Comparison of ENCODE assay signal across 1 cellular context in the genomic region with DNA sequence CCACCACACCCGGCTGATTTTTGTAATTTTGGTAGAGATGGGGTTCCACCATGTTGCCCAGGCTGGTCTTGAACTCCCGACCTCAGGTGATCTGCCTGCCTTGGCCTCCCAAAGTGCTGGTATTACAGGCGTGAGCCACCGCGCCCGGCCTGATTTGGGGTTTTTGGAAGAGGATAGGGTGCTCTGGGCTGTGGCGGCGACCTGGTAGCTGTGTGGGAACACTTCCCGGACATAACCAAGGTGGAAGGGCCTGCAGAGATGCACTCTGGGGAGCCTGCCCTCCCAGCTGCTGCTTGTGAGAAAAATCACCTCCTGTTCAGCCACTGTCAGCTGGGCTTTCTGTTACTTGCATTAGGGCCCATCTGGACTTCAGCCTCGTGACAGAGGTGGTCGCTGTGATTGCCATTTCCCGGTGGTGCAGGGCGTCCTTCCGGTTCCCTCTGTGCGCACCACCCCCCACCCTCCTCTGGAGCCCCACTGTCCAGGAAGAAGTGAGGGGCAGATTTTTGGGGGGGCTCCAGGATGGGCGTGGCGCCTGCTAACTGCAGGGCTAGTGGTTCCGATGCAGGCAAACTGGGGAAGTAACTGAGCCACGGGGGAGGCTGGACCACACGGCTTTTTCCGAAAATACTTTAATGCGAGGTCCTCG.
TF ChIP-seq lines count a peak whose summit lies in the region.

No MANE protein-coding gene starts in this region.

TF ChIP-seq in endothelial cell of umbilical vein, 7 proteins besides CTCF, POLR2A, EP300 and RAD21:
- TF ChIP-seq FOS (IDR thresholded peaks at IDR 0.05; ENCODE audit: borderline replicate concordance, insufficient read depth, low read length) (no peak), MAX (IDR thresholded peaks at IDR 0.05; ENCODE audit: insufficient read depth, insufficient read length) (no peak), JUN (IDR thresholded peaks at IDR 0.05; ENCODE audit: borderline replicate concordance, insufficient read depth, insufficient read length, low read depth) (no peak), EZH2 (IDR thresholded peaks at IDR 0.05; ENCODE audit: borderline replicate concordance, low read depth, low read length, severe bottlenecking) (no peak), MYC (IDR thresholded peaks at IDR 0.05; ENCODE audit: low read depth, low read length) (no peak), GATA2 (IDR thresholded peaks at IDR 0.05; ENCODE audit: insufficient read depth, insufficient read length, low read depth, low read length) (no peak), POLR2AphosphoS5 (IDR thresholded peaks at IDR 0.05; ENCODE audit: insufficient read depth, low read depth, low read length) (no peak)
